In the genomic region with DNA sequence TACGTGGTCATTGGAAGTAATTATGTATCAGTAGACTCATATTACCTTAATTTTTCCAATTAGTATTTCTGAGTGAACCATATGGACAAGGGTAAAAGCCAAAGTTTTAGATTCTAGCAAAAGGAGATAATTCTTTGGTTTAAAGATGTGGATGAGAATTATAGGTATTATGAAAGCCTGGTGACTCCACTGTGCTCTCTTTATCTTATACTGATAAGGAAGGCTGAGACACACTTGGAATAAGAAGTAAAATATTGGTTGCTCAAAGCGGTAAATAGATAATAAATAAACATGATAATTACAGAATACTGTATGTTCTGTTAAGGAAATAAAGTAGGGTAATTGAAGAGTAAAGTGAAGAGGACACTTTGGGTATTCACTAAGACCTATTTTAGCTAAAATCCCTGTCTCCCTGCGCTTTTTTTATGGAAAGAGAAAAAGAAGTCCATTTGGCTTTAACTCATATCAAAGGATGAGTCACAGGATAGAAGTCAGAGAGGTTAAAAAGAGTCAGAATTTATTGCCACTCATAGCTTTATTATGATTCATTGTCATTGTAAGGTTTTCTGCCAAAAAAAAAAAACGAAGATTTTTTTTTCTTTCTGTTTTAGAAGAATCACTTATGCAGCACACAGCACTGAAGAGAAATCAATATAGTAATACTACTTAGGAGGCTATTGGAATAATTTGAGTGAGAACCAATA, we compare ENCODE assay signal across 20 cellular contexts.
DNase-seq lines count a peak whose midpoint lies in the region; ATAC-seq and TF ChIP-seq lines count a peak whose summit lies in the region.
"Had no signal": no experiment of that assay in that cellular context is flagged by ENCODE, and none has a peak within 500 bp of the region (broad histone marks: within the 10 kb centered on the region; RNA-seq: fewer than 3 reads in every experiment).

No MANE protein-coding gene starts in this region.

- peak overlapping the region; percentile 59 for H3K4me2 ChIP-seq in HCT116 (ENCODE audit: low read length)
- peak overlapping the region; percentile 41; the same call in 1 of the 2 replicates for H3K4me2 ChIP-seq in SK-N-SH
- H3K4me2 ChIP-seq: neural progenitor cell had no signal

- RAD21 ChIA-PET in HCT116 (lab: Charles Lee; ENCODE audit: low non-redundant PET in 1 of 2, low total read pairs in 2 of 2, uncharacterized antibody in 2 of 2, unreplicated experiment in 2 of 2): no interaction called here

- H3K36me3 ChIP-seq in HCT116 (ENCODE audit: control insufficient read depth in 1 of 2, insufficient read depth in 2 of 2, low read length in 2 of 2) (no peaks in the 10 kb centered on the region), SK-N-SH (replicated peaks in 1 of 2; ENCODE audit: control insufficient read depth in 1 of 2, insufficient read depth in 2 of 2, low read length in 1 of 2) (no peaks in the 10 kb centered on the region)
- H3K36me3 ChIP-seq: esophagus muscularis mucosa, neural progenitor cell, right lobe of liver, upper lobe of left lung had no signal

- peak in 1 of 2 experiments; percentile 75; a peak in 1 of 4 replicates for TF ChIP-seq EP300 in SK-N-SH (IDR thresholded peaks at IDR 0.05; ENCODE audit: borderline replicate concordance in 1 of 2, low read depth in 1 of 2, low read length in 1 of 2)

- H3K9ac ChIP-seq in HCT116 (ENCODE audit: low read length) (no peak overlapping the region), SK-N-SH (no peak overlapping the region)
- H3K9ac ChIP-seq: neural progenitor cell had no signal

- no TSS peak for BruUV-seq in HCT116 (replicated peaks; lab: Mats Ljungman, UMichigan)

- peak; percentile 55 for DNase-seq in HCT116 (ENCODE audit: low read depth, low spot score)
- DNase-seq in SK-N-SH: no peak
- peak; percentile 73 for DNase-seq in fibroblast of peridontal ligament (ENCODE audit: extremely low read depth)
- peak; percentile 38 for DNase-seq in stromal cell of bone marrow (ENCODE audit: low read depth)
- DNase-seq in amygdala (lab: John Stamatoyannopoulos, UW): no peak
- DNase-seq in NCI-H345 (lab: John Stamatoyannopoulos, UW): no peak
- no peak for DNase-seq in putamen (ENCODE audit: low spot score)
- DNase-seq: activated CD4-positive, alpha-beta T cell treated with anti-CD3 and anti-CD28 coated beads for 48 hours; activated naive CD8-positive, alpha-beta T cell treated with anti-CD3 and anti-CD28 coated beads, Interleukin-2, amount 10 ng/mL, durations not matched to agents 7 days and 5 days; activated T-cell treated with anti-CD3 and anti-CD28 coated beads, Interleukin-2, amount 50 U/mL, for 4 hours; NCI-H2029; NCI-H82; right lobe of liver; T1000; upper lobe of left lung had no signal

- intact Hi-C loops in HCT116 (cut with micrococcal nuclease): no loop called here

- TF ChIP-seq POLR2A in HCT116 (IDR thresholded peaks at IDR 0.05; ENCODE audit: borderline replicate concordance, extremely low read depth, insufficient read depth, insufficient read length): no peak

- POLR2A ChIA-PET in HCT116 (lab: Charles Lee): no interaction called here
- POLR2A ChIA-PET in SK-N-SH (lab: Yijun Ruan, JAX): no interaction called here

- TF ChIP-seq RAD21 in HCT116 (IDR thresholded peaks at IDR 0.05; ENCODE audit: low read depth) (no peak), SK-N-SH (IDR thresholded peaks at IDR 0.05; ENCODE audit: low read length) (no peak)

- H2AFZ ChIP-seq in HCT116 (ENCODE audit: low read depth, low read length, poor library complexity, severe bottlenecking) (peak overlapping the region; percentile 97), SK-N-SH (ENCODE audit: low read depth) (no peak overlapping the region)
- H2AFZ ChIP-seq: neural progenitor cell had no signal

- no peaks in the 10 kb centered on the region for H3K79me2 ChIP-seq in HCT116 (ENCODE audit: insufficient read depth, low read length)
- no peaks in the 10 kb centered on the region for H3K79me2 ChIP-seq in SK-N-SH (ENCODE audit: insufficient read depth)

- H4K20me1 ChIP-seq in HCT116 (ENCODE audit: insufficient read depth) (no peaks in the 10 kb centered on the region), SK-N-SH (ENCODE audit: insufficient read depth) (no peaks in the 10 kb centered on the region)

- peak; percentile 78 for ATAC-seq in HCT116
- ATAC-seq: activated T-cell treated with anti-CD3 and anti-CD28 coated beads, Interleukin-2, amount 50 U/mL, for 4 hours; right lobe of liver; Right ventricle myocardium inferior; stimulated activated effector memory CD8-positive, alpha-beta T cell treated with anti-CD3 and anti-CD28 coated beads, Interleukin-12 subunit alpha, Interleukin-12 subunit beta, amount 100 ng/mL, for 72 hours had no signal

- CTCF ChIA-PET in HCT116 (lab: Charles Lee): no interaction called here
- CTCF ChIA-PET in SK-N-SH (lab: Yijun Ruan, JAX): no interaction called here

- H3K27me3 ChIP-seq in HCT116 (ENCODE audit: insufficient read depth, low read length) (no peaks in the 10 kb centered on the region), SK-N-SH (ENCODE audit: insufficient read depth) (no peaks in the 10 kb centered on the region)
- H3K27me3 ChIP-seq: esophagus muscularis mucosa, neural progenitor cell, right lobe of liver, upper lobe of left lung had no signal

- H3K9me2 ChIP-seq in HCT116 (ENCODE audit: insufficient read depth) (no peaks in the 10 kb centered on the region), SK-N-SH (no peaks in the 10 kb centered on the region)

- WGBS in SK-N-SH (ENCODE audit: low lambda C conversion rate): 39% methylated on average over 4 of the region's 4 CpGs

- H3K9me3 ChIP-seq in HCT116 (ENCODE audit: control insufficient read depth in 1 of 2, insufficient read depth in 1 of 2, low read depth in 1 of 2, low read length in 2 of 2) (no peaks in the 10 kb centered on the region), SK-N-SH (no peaks in the 10 kb centered on the region)
- H3K9me3 ChIP-seq: esophagus muscularis mucosa, right lobe of liver, upper lobe of left lung had no signal

- H3K27ac ChIP-seq in HCT116 (ENCODE audit: low read depth, low read length) (no peak overlapping the region), SK-N-SH (ENCODE audit: low read depth in 2 of 2, low read length in 1 of 2) (peak overlapping the region in 1 of 2 experiments; percentile 12; a peak in 1 of 4 replicates)
- H3K27ac ChIP-seq: esophagus muscularis mucosa, neural progenitor cell, right lobe of liver, upper lobe of left lung had no signal

- TF ChIP-seq CTCF in HCT116 (IDR thresholded peaks at IDR 0.05 in 2 of 3, conservative IDR thresholded peaks at IDR 0.05 in 1 of 3; ENCODE audit: borderline replicate concordance in 1 of 3, insufficient read depth in 1 of 3, low read depth in 2 of 3, low read length in 2 of 3) (no peak), SK-N-SH (IDR thresholded peaks at IDR 0.05) (no peak)

- H3K4me3 ChIP-seq in HCT116 (replicated peaks in 1 of 2; ENCODE audit: low read depth in 1 of 2, low read length in 2 of 2): no peak overlapping the region
- no peak overlapping the region for H3K4me3 ChIP-seq in SK-N-SH (ENCODE audit: low read depth in 2 of 2, low read length in 1 of 2)
- H3K4me3 ChIP-seq: esophagus muscularis mucosa, lung, neural progenitor cell, right lobe of liver, upper lobe of left lung had no signal

- H3K4me1 ChIP-seq in HCT116 (ENCODE audit: control insufficient read depth in 1 of 2, insufficient read depth in 2 of 2, low read length in 2 of 2): peaks cover 5 to 11% of the 10 kb centered on the region in 2 experiments; a peak in 3 of 4 replicates
- H3K4me1 ChIP-seq in SK-N-SH (ENCODE audit: control insufficient read depth in 1 of 2, insufficient read depth in 2 of 2, low read depth in 1 of 2, low read length in 1 of 2): peaks cover 0 to 3% of the 10 kb centered on the region in 2 experiments; a peak in 2 of 4 replicates
- H3K4me1 ChIP-seq: esophagus muscularis mucosa, neural progenitor cell, right lobe of liver, upper lobe of left lung had no signal

- peaks cover 8% of the 10 kb centered on the region for H3F3A ChIP-seq in SK-N-SH (replicated peaks; ENCODE audit: insufficient read depth)

TF ChIP-seq in HCT116, 20 proteins besides CTCF, POLR2A, EP300 and RAD21 (continues in another document):
- TF ChIP-seq ELF1 (IDR thresholded peaks at IDR 0.05; ENCODE audit: borderline replicate concordance, low read depth): no peak
- no peak for TF ChIP-seq ZNF274 (IDR thresholded peaks at IDR 0.05; ENCODE audit: low read depth, low read length)
- TF ChIP-seq EZH2phosphoT487 (IDR thresholded peaks at IDR 0.05; ENCODE audit: borderline replicate concordance): no peak
- no peak for TF ChIP-seq YY1 (IDR thresholded peaks at IDR 0.05; ENCODE audit: extremely low read depth, insufficient replicate concordance, low read depth, low read length)
- TF ChIP-seq, protein P1, sequence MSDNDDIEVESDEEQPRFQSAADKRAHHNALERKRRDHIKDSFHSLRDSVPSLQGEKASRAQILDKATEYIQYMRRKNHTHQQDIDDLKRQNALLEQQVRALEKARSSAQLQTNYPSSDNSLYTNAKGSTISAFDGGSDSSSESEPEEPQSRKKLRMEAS (IDR thresholded peaks at IDR 0.05): no peak
- TF ChIP-seq POLR2AphosphoS5 (IDR thresholded peaks at IDR 0.05; ENCODE audit: low read depth, low read length): no peak
- TF ChIP-seq SP1 (IDR thresholded peaks at IDR 0.05; ENCODE audit: low read depth): peak; percentile 52
- no peak for TF ChIP-seq CBX3 (IDR thresholded peaks at IDR 0.05; ENCODE audit: low read depth)

TF ChIP-seq in SK-N-SH, 30 proteins besides CTCF, POLR2A, EP300 and RAD21 (continues in another document):
- TF ChIP-seq TCF12 (IDR thresholded peaks at IDR 0.05) (peak; percentile 72), RCOR1 (IDR thresholded peaks at IDR 0.05; ENCODE audit: low read length) (no peak), TEAD4 (IDR thresholded peaks at IDR 0.05; ENCODE audit: borderline replicate concordance, insufficient read depth) (peak; percentile 60; the same call in 1 of the 2 replicates), FOSL2 (IDR thresholded peaks at IDR 0.05; ENCODE audit: borderline replicate concordance, low read depth) (peak; percentile 92), CHD2 (IDR thresholded peaks at IDR 0.05; ENCODE audit: low read length, partially characterized antibody) (no peak)

Comparison
In these comparisons a context has a peak if more than half of its experiments do, and no peak if none do; other contexts are left out.
1. DNase-seq: peak in HCT116 (single experiment), fibroblast of peridontal ligament (single experiment) and stromal cell of bone marrow (single experiment); none in SK-N-SH (single experiment), amygdala (0 of 56), NCI-H345 (single experiment) and putamen (single experiment).